8 cellular contexts compared by ENCODE assay signal in genomic region chr13:50123862-50124535, GRCh38.
DNase-seq lines count a peak whose midpoint lies in the region; ATAC-seq and TF ChIP-seq lines count a peak whose summit lies in the region.

No MANE protein-coding gene starts in this region.

- peak overlapping the region; percentile 98 for H3K27ac ChIP-seq in CD4-positive, alpha-beta T cell (ENCODE audit: low read depth, low read length)

- no peaks in the 10 kb centered on the region for H3K9me3 Mint-ChIP-seq in CD4-positive, alpha-beta T cell
- no peaks in the 10 kb centered on the region for H3K9me3 Mint-ChIP-seq in mesothelial cell of epicardium

- peaks cover 19% of the 10 kb centered on the region for H3K36me3 Mint-ChIP-seq in CD4-positive, alpha-beta T cell (ENCODE audit: low read depth)
- H3K36me3 Mint-ChIP-seq in mesothelial cell of epicardium, result no peaks in the 10 kb centered on the region

- peaks cover 23% of the 10 kb centered on the region for H3K27me3 Mint-ChIP-seq in CD4-positive, alpha-beta T cell
- peaks cover 63% of the 10 kb centered on the region for H3K27me3 Mint-ChIP-seq in mesothelial cell of epicardium (ENCODE audit: low read depth)

- H3K36me3 ChIP-seq in endocrine pancreas (ENCODE audit: control insufficient read depth, insufficient read depth, low read length), result peaks cover 2% of the 10 kb centered on the region

- H3K9ac ChIP-seq in endocrine pancreas (ENCODE audit: control insufficient read depth, insufficient read depth, low read length), result peak overlapping the region; percentile 88

- no peaks in the 10 kb centered on the region for H3K9me3 ChIP-seq in CD4-positive, alpha-beta T cell (ENCODE audit: control insufficient read depth, low read length)
- no peaks in the 10 kb centered on the region for H3K9me3 ChIP-seq in endocrine pancreas (ENCODE audit: control insufficient read depth, low read length)

- no peak for TF ChIP-seq CTCF in CD4-positive, alpha-beta T cell (IDR thresholded peaks at IDR 0.05)
- no peak for TF ChIP-seq CTCF in mesothelial cell of epicardium (IDR thresholded peaks at IDR 0.05; ENCODE audit: unreplicated experiment)

- intact Hi-C loops in CD4-positive, alpha-beta T cell (cut with DNase I, micrococcal nuclease), result loop anchor here (2.0 to 10.0 kb wide), 8 partner anchors 37 to 1701 kb away; partner anchors contain the start of genes KPNA3 (in 2 of the 2), CAB39L (in 1 of the 2), SETDB2 (in 1 of the 2) and TRIM13 (in 1 of the 2)

- H3K27ac Mint-ChIP-seq in CD4-positive, alpha-beta T cell, result peak overlapping the region; percentile 94
- peak overlapping the region; percentile 86 for H3K27ac Mint-ChIP-seq in mesothelial cell of epicardium

- CTCF ChIA-PET in CD4-positive, alpha-beta T cell (lab: Charles Lee), result interaction anchor here (1.0 to 3.3 kb wide), 4 partner anchors 39 to 147 kb away, joined by 4 to 19 read pairs (median 6); partner anchors contain the start of gene TRIM13

- peaks cover 6% of the 10 kb centered on the region for H3K4me1 ChIP-seq in endocrine pancreas (ENCODE audit: control insufficient read depth, insufficient read depth, low read length)

- peak overlapping the region; percentile 97 for H3K4me3 ChIP-seq in endocrine pancreas (ENCODE audit: control insufficient read depth, insufficient read depth, low read length)

- ATAC-seq in CD4-positive, alpha-beta T cell (ENCODE audit: poor library complexity), result peak; percentile 64
- peak; percentile 67 for ATAC-seq in GM19438 (IDR thresholded peaks at IDR 0.05; ENCODE audit: low read depth, unreplicated experiment)
- ATAC-seq in HG03521 (IDR thresholded peaks at IDR 0.05; ENCODE audit: unreplicated experiment), result peak; percentile 62

- peaks cover 58% of the 10 kb centered on the region for H3K4me1 Mint-ChIP-seq in CD4-positive, alpha-beta T cell (ENCODE audit: low read depth)
- H3K4me1 Mint-ChIP-seq in mesothelial cell of epicardium, result peaks cover 34% of the 10 kb centered on the region

- POLR2A ChIA-PET in CD4-positive, alpha-beta T cell (lab: Charles Lee), result interaction anchor here (0.6 to 9.7 kb wide), 45 partner anchors 9 to 1329 kb away, joined by 3 to 498 read pairs (median 6); partner anchors contain the start of genes CAB39L, EBPL, INTS6 and KPNA3

- DNase-seq in CD4-positive, alpha-beta T cell, result peak; percentile 44 to 70 (median 58)
- DNase-seq in NOMO-1 (lab: John Stamatoyannopoulos, UW; ENCODE audit: unreplicated experiment in 2 of 2) (peak; percentile 91), mesothelial cell of epicardium (ENCODE audit: low spot score in 2 of 2, unreplicated experiment in 2 of 2) (peak in 1 of 2 experiments; percentile 29)
- peak; percentile 70 for DNase-seq in activated CD8-positive, alpha-beta memory T cell treated with anti-CD3 and anti-CD28 coated beads, Interleukin-2, amount 50 U/mL, for 1 hour (ENCODE audit: extremely low read depth)
- DNase-seq in stimulated activated CD8-positive, alpha-beta memory T cell treated with anti-CD3 and anti-CD28 coated beads, Interleukin-4, amount 100 ng/mL, for 48 hours, result peak; percentile 79

- peak overlapping the region; percentile 93 for H3K4me3 Mint-ChIP-seq in CD4-positive, alpha-beta T cell
- peak overlapping the region; percentile 75 for H3K4me3 Mint-ChIP-seq in mesothelial cell of epicardium

- H3K27me3 ChIP-seq in CD4-positive, alpha-beta T cell (ENCODE audit: control insufficient read depth, insufficient read depth, low read length), result peaks cover 13% of the 10 kb centered on the region
- peaks cover 4% of the 10 kb centered on the region for H3K27me3 ChIP-seq in endocrine pancreas (ENCODE audit: control insufficient read depth, insufficient read depth, low read length)
